In the genomic region with DNA sequence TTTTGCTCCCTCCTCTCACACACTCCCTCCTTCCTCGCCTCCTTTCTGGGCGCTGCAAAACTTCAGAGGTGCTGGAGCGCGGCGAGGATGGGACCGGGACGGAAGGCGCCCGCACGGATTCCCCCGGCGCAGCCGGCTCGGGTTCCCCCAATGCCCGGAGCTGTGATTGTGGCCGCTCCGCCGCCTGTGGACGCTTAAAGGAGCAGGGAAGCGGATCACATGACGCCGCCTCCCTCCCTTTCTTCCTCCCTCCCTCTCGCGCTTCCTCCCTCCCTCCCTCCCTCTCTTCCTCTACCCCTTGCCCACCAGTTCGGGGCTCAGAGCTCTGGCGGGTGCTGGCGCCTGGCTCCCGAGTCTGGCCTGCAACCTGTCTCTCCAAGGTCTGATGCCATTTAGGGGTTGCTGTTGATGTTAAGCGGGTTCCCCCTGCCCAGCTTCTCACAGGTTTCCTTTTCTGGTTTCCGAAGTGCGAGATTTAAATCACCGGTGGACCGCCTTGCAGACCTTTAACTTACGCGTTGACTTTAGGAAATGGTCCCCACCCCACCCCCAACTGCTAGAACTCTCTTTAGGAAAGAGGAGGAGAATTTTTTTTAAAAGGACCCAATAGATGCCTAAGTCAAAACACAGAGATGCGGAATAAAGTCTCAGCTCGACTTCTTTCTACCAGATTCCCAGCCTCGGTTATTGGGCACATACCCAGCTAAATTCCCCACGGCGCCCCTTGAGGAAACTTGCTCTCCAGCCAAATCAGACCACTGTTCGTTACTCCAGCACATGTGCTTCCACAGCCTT, we compare ENCODE assay signal across 8 cellular contexts. TPM values are rescaled to one million over a fixed set of nuclear protein-coding genes. Genes with fewer than 3 reads are reported as not detected.
DNase-seq lines count a peak whose midpoint lies in the region; ATAC-seq and TF ChIP-seq lines count a peak whose summit lies in the region.

A gene (minus strand): TSS at position 170 of the 795 bp plus-strand sequence. CDS start 224 bp downstream, outside the sequence.

- H3K27me3 ChIP-seq in parathyroid adenoma (ENCODE audit: control insufficient read depth, insufficient read depth, low read length), result no peaks in the 10 kb centered on the region

- no peak within 1 kb of the TSS for H3K4me3 Mint-ChIP-seq in activated CD8-positive, alpha-beta memory T cell treated with anti-CD3 and anti-CD28 coated beads, Interleukin-2, amount 10 ng/mL, durations not matched to agents 7 days and 5 days

- DNase-seq in EL, result peak; percentile 87
- DNase-seq in NCI-H1694 (lab: John Stamatoyannopoulos, UW), result peak; percentile 18
- DNase-seq in left cardiac atrium, result peak; percentile 83
- DNase-seq in activated CD8-positive, alpha-beta memory T cell treated with anti-CD3 and anti-CD28 coated beads, Interleukin-2, amount 10 ng/mL, durations not matched to agents 7 days and 5 days, result no peak

- no peaks in the 10 kb centered on the region for H3K4me1 ChIP-seq in parathyroid adenoma

- peak within 1 kb of the TSS; percentile 59 for H3K27ac ChIP-seq in angular gyrus (ENCODE audit: low read depth, low read length)
- H3K27ac ChIP-seq in parathyroid adenoma, result peak within 1 kb of the TSS; percentile 29

- no peaks in the 10 kb centered on the region for H3K36me3 Mint-ChIP-seq in activated CD8-positive, alpha-beta memory T cell treated with anti-CD3 and anti-CD28 coated beads, Interleukin-2, amount 10 ng/mL, durations not matched to agents 7 days and 5 days

- H3K79me2 ChIP-seq in parathyroid adenoma, result no peaks in the 10 kb centered on the region

- H3K9ac ChIP-seq in parathyroid adenoma, result no peak within 1 kb of the TSS

- H3K9me3 ChIP-seq in parathyroid adenoma (ENCODE audit: control insufficient read depth, low read length), result no peaks in the 10 kb centered on the region

- TF ChIP-seq CTCF in parathyroid adenoma (IDR thresholded peaks at IDR 0.05), result no peak

- ATAC-seq in left cardiac atrium (peak; percentile 90 to 93), HG03460 (IDR thresholded peaks at IDR 0.05; ENCODE audit: unreplicated experiment) (no peak), HG03571 (IDR thresholded peaks at IDR 0.05; ENCODE audit: unreplicated experiment) (no peak)
- no peak for ATAC-seq in activated CD8-positive, alpha-beta memory T cell treated with anti-CD3 and anti-CD28 coated beads, Interleukin-2, amount 10 ng/mL, durations not matched to agents 7 days and 5 days

- H3K27ac Mint-ChIP-seq in activated CD8-positive, alpha-beta memory T cell treated with anti-CD3 and anti-CD28 coated beads, Interleukin-2, amount 10 ng/mL, durations not matched to agents 7 days and 5 days, result no peak within 1 kb of the TSS

- peak within 1 kb of the TSS; percentile 73 for H3K4me3 ChIP-seq in parathyroid adenoma (ENCODE audit: low read depth, low read length)

- CTCF ChIA-PET in activated CD8-positive, alpha-beta memory T cell treated with anti-CD3 and anti-CD28 coated beads, Interleukin-2, amount 10 ng/mL, durations not matched to agents 7 days and 5 days (lab: Charles Lee), result no interaction called here

- peaks cover 9% of the 10 kb centered on the region for H3K4me1 Mint-ChIP-seq in activated CD8-positive, alpha-beta memory T cell treated with anti-CD3 and anti-CD28 coated beads, Interleukin-2, amount 10 ng/mL, durations not matched to agents 7 days and 5 days

- peak within 1 kb of the TSS; percentile 58 for H2AFZ ChIP-seq in parathyroid adenoma

- no peaks in the 10 kb centered on the region for H3K36me3 ChIP-seq in parathyroid adenoma (ENCODE audit: control insufficient read depth, insufficient read depth, low read length)

- no peaks in the 10 kb centered on the region for H3K9me3 Mint-ChIP-seq in activated CD8-positive, alpha-beta memory T cell treated with anti-CD3 and anti-CD28 coated beads, Interleukin-2, amount 10 ng/mL, durations not matched to agents 7 days and 5 days (ENCODE audit: low read depth)

- H3K27me3 Mint-ChIP-seq in activated CD8-positive, alpha-beta memory T cell treated with anti-CD3 and anti-CD28 coated beads, Interleukin-2, amount 10 ng/mL, durations not matched to agents 7 days and 5 days, result peaks cover 58% of the 10 kb centered on the region

- peak within 1 kb of the TSS; percentile 88 for H3K4me2 ChIP-seq in parathyroid adenoma (ENCODE audit: low read length)

- intact Hi-C loops in left cardiac atrium (cut with DNase I), result loop anchor here in 1 of 2 donors (5.0 kb wide), 4 partner anchors 60 to 110 kb away; no protein-coding TSS in a partner anchor

RNA-seq across cellular contexts. Expression of the gene that starts here (rescaled TPM):
- 10 to 100 TPM; 92.2 to 92.8 TPM for total RNA-seq in left cardiac atrium
- not detected for total RNA-seq in activated CD8-positive, alpha-beta memory T cell treated with anti-CD3 and anti-CD28 coated beads, Interleukin-2, amount 10 ng/mL, durations not matched to agents 7 days and 5 days

Comparison
In these comparisons a context has a peak if more than half of its experiments do, and no peak if none do; other contexts are left out.
1. RNA of the gene that starts here (total RNA-seq): 92.2 to 92.8 TPM in left cardiac atrium; not detected in activated CD8-positive, alpha-beta memory T cell treated with anti-CD3 and anti-CD28 coated beads, Interleukin-2, amount 10 ng/mL, durations not matched to agents 7 days and 5 days; every median in the first group is over 10 times any median in the second.
2. ATAC-seq: peak in left cardiac atrium (2 of 2); none in activated CD8-positive, alpha-beta memory T cell treated with anti-CD3 and anti-CD28 coated beads, Interleukin-2, amount 10 ng/mL, durations not matched to agents 7 days and 5 days (single experiment), HG03460 (single experiment) and HG03571 (single experiment).